In genomic region chr16:2883027-2883846, GRCh38 we compare ENCODE assay signal across 8 cellular contexts. TPM values are rescaled to one million over a fixed set of nuclear protein-coding genes. Genes with fewer than 3 reads are reported as not detected.
DNase-seq lines count a peak whose midpoint lies in the region; ATAC-seq, FAIRE-seq and TF ChIP-seq lines count a peak whose summit lies in the region.

TSS of gene FLYWCH2 (plus strand) at chr16:2883215. CDS start at chr16:2896450, 13,235 bp downstream.

- H3K4me2 ChIP-seq in OCI-LY7 (ENCODE audit: low read length) (peak within 1 kb of the TSS; percentile 92), endothelial cell of umbilical vein (ENCODE audit: insufficient read depth, low read length) (peak within 1 kb of the TSS; percentile 87)

- DNase-seq in D721Med (ENCODE audit: insufficient read length, low spot score) (peak; percentile 82), HuH-7.5 (ENCODE audit: low spot score) (peak; percentile 79), OCI-LY7 (ENCODE audit: low spot score) (peak; percentile 97), activated T-cell treated with anti-CD3 and anti-CD28 coated beads for 1 hour (ENCODE audit: low read depth) (peak; percentile 99), endothelial cell of umbilical vein (ENCODE audit: low read depth, low spot score) (peak; percentile 99), middle frontal gyrus (ENCODE audit: extremely low spot score, low spot score) (peak; percentile 89)
- DNase-seq in stimulated activated CD8-positive, alpha-beta memory T cell treated with anti-CD3 and anti-CD28 coated beads, Interleukin-2, amount 100 ng/mL, for 48 hours (ENCODE audit: low read depth in 2 of 2), result peak; percentile 99 to 100

- H3K4me1 ChIP-seq in OCI-LY7 (ENCODE audit: insufficient read depth, low read length, poor library complexity, severe bottlenecking), result peaks cover 7% of the 10 kb centered on the region
- peaks cover 7% of the 10 kb centered on the region for H3K4me1 ChIP-seq in endothelial cell of umbilical vein (ENCODE audit: control insufficient read depth, extremely low read depth, insufficient read depth, low read length)

- H3K9ac ChIP-seq in endothelial cell of umbilical vein (replicated peaks; ENCODE audit: extremely low read depth, insufficient read depth, low read length), result peak within 1 kb of the TSS; percentile 64

- H3K79me2 ChIP-seq in OCI-LY7 (ENCODE audit: insufficient read depth, low read depth, low read length) (no peaks in the 10 kb centered on the region), endothelial cell of umbilical vein (ENCODE audit: control insufficient read depth, insufficient read depth, low read length) (peaks cover 5% of the 10 kb centered on the region)

- H4K20me1 ChIP-seq in OCI-LY7 (ENCODE audit: insufficient read depth, low read length) (no peaks in the 10 kb centered on the region), endothelial cell of umbilical vein (replicated peaks; ENCODE audit: control insufficient read depth, extremely low read depth, insufficient read depth, low read length) (no peaks in the 10 kb centered on the region)

- POLR2A ChIA-PET in OCI-LY7 (lab: Charles Lee) (interaction anchor here (0.5 to 2.2 kb wide), 8 partner anchors 15 to 927 kb away, joined by 3 to 10 read pairs (median 4); partner anchors contain the start of genes FLYWCH1 and KCTD5), endothelial cell of umbilical vein (lab: Charles Lee) (interaction anchor here (0.7 to 1.4 kb wide), 4 partner anchors 15 to 138 kb away, joined by 3 to 6 read pairs (median 4); partner anchors contain the start of gene FLYWCH1)

- peak; percentile 83 for TF ChIP-seq POLR2A in endothelial cell of umbilical vein (IDR thresholded peaks at IDR 0.05; ENCODE audit: low read depth, low read length)

- no peaks in the 10 kb centered on the region for H3K9me2 ChIP-seq in OCI-LY7 (ENCODE audit: insufficient read depth, low read length)

- H3K27ac ChIP-seq in OCI-LY7 (ENCODE audit: low read depth, low read length, poor library complexity, severe bottlenecking) (peak within 1 kb of the TSS; percentile 52), endothelial cell of umbilical vein (ENCODE audit: insufficient read depth, low read depth, low read length) (peak within 1 kb of the TSS; percentile 49)

- intact Hi-C loops in OCI-LY7 (cut with micrococcal nuclease; ENCODE audit: unreplicated experiment), result no loop called here
- intact Hi-C loops in endothelial cell of umbilical vein (cut with micrococcal nuclease), result loop anchor here (1.0 kb wide), 1 partner anchor 21 kb away; no protein-coding TSS in a partner anchor

- no peaks in the 10 kb centered on the region for H3K9me1 ChIP-seq in endothelial cell of umbilical vein (replicated peaks; ENCODE audit: control insufficient read depth, extremely low read depth, insufficient read depth, low read length)

- TF ChIP-seq CTCF in D721Med (IDR thresholded peaks at IDR 0.05; ENCODE audit: insufficient read depth, missing control alignments), result no peak
- no peak for TF ChIP-seq CTCF in OCI-LY7 (conservative IDR thresholded peaks at IDR 0.05; ENCODE audit: low read length)
- TF ChIP-seq CTCF in endothelial cell of umbilical vein (IDR thresholded peaks at IDR 0.05; ENCODE audit: extremely low read depth in 1 of 2, insufficient read depth in 1 of 2, low read depth in 1 of 2, low read length in 2 of 2), result no peak

- ATAC-seq in GM21526 (IDR thresholded peaks at IDR 0.05; ENCODE audit: low FRiP score, unreplicated experiment), result peak; percentile 76

- H3K4me3 ChIP-seq in OCI-LY7 (ENCODE audit: low read depth, low read length, poor library complexity, severe bottlenecking) (peak within 1 kb of the TSS; percentile 84), endothelial cell of umbilical vein (replicated peaks in 1 of 3; ENCODE audit: insufficient read depth in 1 of 3, low read depth in 1 of 3, low read length in 3 of 3) (peak within 1 kb of the TSS; percentile 42 to 91 (median 63))

- no peaks in the 10 kb centered on the region for H3K27me3 ChIP-seq in endothelial cell of umbilical vein (ENCODE audit: control insufficient read depth in 2 of 2, insufficient read depth in 2 of 2, low read length in 2 of 2)

- H3K9me3 ChIP-seq in OCI-LY7 (ENCODE audit: low read length) (peaks cover 11% of the 10 kb centered on the region), endothelial cell of umbilical vein (replicated peaks; ENCODE audit: control insufficient read depth, insufficient read depth, low read length) (no peaks in the 10 kb centered on the region)

- no TSS peak for BruUV-seq in OCI-LY7 (replicated peaks; lab: Mats Ljungman, UMichigan)
- no TSS peak for BruUV-seq in endothelial cell of umbilical vein (replicated peaks; lab: Mats Ljungman, UMichigan)

- CTCF ChIA-PET in OCI-LY7 (lab: Charles Lee; ENCODE audit: unreplicated experiment) (interaction anchor here (0.6 to 0.7 kb wide), 2 partner anchors 15 to 28 kb away, joined by 3 read pairs; partner anchors contain the start of gene FLYWCH1), endothelial cell of umbilical vein (lab: Charles Lee) (interaction anchor here (0.7 to 2.1 kb wide), 13 partner anchors 8 to 44 kb away, joined by 3 to 20 read pairs (median 5); no protein-coding TSS in a partner anchor)

- H3K36me3 ChIP-seq in OCI-LY7 (ENCODE audit: insufficient read depth, low read length) (no peaks in the 10 kb centered on the region), endothelial cell of umbilical vein (ENCODE audit: control insufficient read depth in 2 of 2, extremely low read depth in 1 of 2, insufficient read depth in 2 of 2, low read length in 2 of 2) (no peaks in the 10 kb centered on the region)

- FAIRE-seq in D721Med (lab: Jason Lieb, UNC) (no peak), endothelial cell of umbilical vein (lab: Jason Lieb, UNC) (no peak)

- dilution Hi-C loops in endothelial cell of umbilical vein (cut with MboI; ENCODE audit: extremely low pct_ligation_motif_present, low sequenced_read_pairs), result no loop called here

- H2AFZ ChIP-seq in OCI-LY7 (ENCODE audit: low read length) (peak within 1 kb of the TSS; percentile 91), endothelial cell of umbilical vein (ENCODE audit: low read depth, low read length) (peak within 1 kb of the TSS; percentile 96)

TF ChIP-seq in endothelial cell of umbilical vein, 7 proteins besides CTCF, POLR2A, EP300 and RAD21:
- peak; percentile 81 for TF ChIP-seq POLR2AphosphoS5 (IDR thresholded peaks at IDR 0.05; ENCODE audit: insufficient read depth, low read depth, low read length)
- no peak for TF ChIP-seq JUN (IDR thresholded peaks at IDR 0.05; ENCODE audit: borderline replicate concordance, insufficient read depth, insufficient read length, low read depth)
TF ChIP-seq in endothelial cell of umbilical vein: peak in this region for 1.

RNA-seq across cellular contexts. Expression of gene FLYWCH2, which starts in this region (rescaled TPM):
- total RNA-seq in OCI-LY7 (2014; rRNA removed; shearing (Covaris generic)), result 38.7 and 44.9 TPM in 2 replicates
- total RNA-seq in OCI-LY7 (2022) (22.3 and 23.9 TPM in 2 replicates), endothelial cell of umbilical vein (18.3 and 24.1 TPM in 2 replicates)
- 34.6 and 45.1 TPM in 2 replicates for polyA plus RNA-seq in endothelial cell of umbilical vein
- polyA plus RNA-seq in endothelial cell of umbilical vein (2011; cell fraction: cytosol; rRNA removed), result 21.5 and 38.9 TPM in 2 replicates
- 10.8 and 12.1 TPM in 2 replicates for polyA plus RNA-seq in endothelial cell of umbilical vein (2011; cell fraction: nucleus; rRNA removed)
- polyA plus RNA-seq in endothelial cell of umbilical vein (2012), result 22.9 and 29.6 TPM in 2 replicates
- 5.2 and 7.3 TPM in 2 replicates for polyA minus RNA-seq in endothelial cell of umbilical vein
- polyA minus RNA-seq in endothelial cell of umbilical vein (2011; cell fraction: cytosol; rRNA and poly(A)+ RNA removed), result 92.6 TPM
- polyA minus RNA-seq in endothelial cell of umbilical vein (2011; cell fraction: nucleus; rRNA and poly(A)+ RNA removed), result 1.4 and 3.6 TPM in 2 replicates

Comparison
In these comparisons a context has a peak if more than half of its experiments do, and no peak if none do; other contexts are left out.
1. Peak in every context shown above with its lines: DNase-seq, ATAC-seq, H3K4me3 ChIP-seq and H3K27ac ChIP-seq.